In the genomic region with DNA sequence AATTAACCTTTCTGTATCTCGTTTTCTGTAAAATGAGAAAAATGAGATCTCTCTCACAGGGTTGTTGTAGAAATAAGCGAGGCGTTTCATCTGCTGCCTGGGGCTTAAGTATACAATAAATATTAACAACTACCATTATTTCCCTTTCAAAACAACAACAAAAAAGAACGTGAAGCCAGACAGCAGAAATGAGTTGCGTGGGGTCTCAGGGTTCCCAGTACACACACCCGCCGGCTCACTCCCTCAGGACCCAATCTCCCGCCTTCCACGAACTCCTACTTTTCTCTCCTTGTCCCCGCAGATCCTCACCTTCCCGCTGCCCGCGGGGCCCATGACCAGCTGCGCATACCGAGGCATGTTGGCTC, we compare ENCODE assay signal across 7 cellular contexts. TPM values are rescaled to one million over a fixed set of nuclear protein-coding genes. Genes with fewer than 3 reads are reported as not detected.
DNase-seq lines count a peak whose midpoint lies in the region; FAIRE-seq and TF ChIP-seq lines count a peak whose summit lies in the region.

No MANE protein-coding gene starts in this region.

- peak overlapping the region; percentile 80 for H2AFZ ChIP-seq in keratinocyte (ENCODE audit: control insufficient read depth, low read length)

- H3K4me1 Mint-ChIP-seq in activated naive CD8-positive, alpha-beta T cell (ENCODE audit: low read depth), result peaks cover 42% of the 10 kb centered on the region

- peak overlapping the region; percentile 95 for H3K4me3 ChIP-seq in HUES64 (ENCODE audit: low read length)
- peak overlapping the region; percentile 51 to 79 (median 73) for H3K4me3 ChIP-seq in keratinocyte (ENCODE audit: control insufficient read depth in 2 of 3, extremely low read depth in 1 of 3, insufficient read depth in 2 of 3, low read depth in 1 of 3, low read length in 3 of 3)
- H3K4me3 ChIP-seq in subcutaneous abdominal adipose tissue (ENCODE audit: low read depth in 1 of 5, low read length in 5 of 5), result peak overlapping the region; percentile 83 to 97 (median 93)

- no peak for TF ChIP-seq CTCF in keratinocyte (optimal IDR thresholded peaks at IDR 0.05 in 1 of 3, IDR thresholded peaks at IDR 0.05 in 1 of 3, conservative IDR thresholded peaks at IDR 0.05 in 1 of 3; ENCODE audit: extremely low read depth in 1 of 3, insufficient read depth in 2 of 3, low read length in 3 of 3)

- WGBS in HUES64, result 0% methylated on average over 13 of the region's 15 CpGs

- H3K36me3 ChIP-seq in HUES64 (ENCODE audit: insufficient read depth, low read length) (peaks cover 23% of the 10 kb centered on the region), keratinocyte (ENCODE audit: control insufficient read depth in 2 of 2, extremely low read depth in 1 of 2, insufficient read depth in 2 of 2, low read length in 2 of 2) (peaks cover 3 to 8% of the 10 kb centered on the region in 2 experiments), subcutaneous abdominal adipose tissue (ENCODE audit: control insufficient read depth in 5 of 5, insufficient read depth in 5 of 5, low read length in 5 of 5) (peaks cover 2 to 21% (median 11%) of the 10 kb centered on the region in 5 donors)

- H3K4me3 Mint-ChIP-seq in activated naive CD8-positive, alpha-beta T cell, result peak overlapping the region; percentile 100

- peak overlapping the region; percentile 99 for H3K27ac Mint-ChIP-seq in activated naive CD8-positive, alpha-beta T cell

- dilution Hi-C loops in keratinocyte (cut with MboI; ENCODE audit: extremely low pct_ligation_motif_present, low sequenced_read_pairs), result no loop called here

- H3K9me3 ChIP-seq in HUES64 (ENCODE audit: insufficient read depth, low read depth, low read length), result no peaks in the 10 kb centered on the region
- H3K9me3 ChIP-seq in keratinocyte (ENCODE audit: control insufficient read depth, low read depth, low read length), result no peaks in the 10 kb centered on the region
- no peaks in the 10 kb centered on the region for H3K9me3 ChIP-seq in subcutaneous abdominal adipose tissue (ENCODE audit: control insufficient read depth in 5 of 5, low read length in 5 of 5)

- H3K36me3 Mint-ChIP-seq in activated naive CD8-positive, alpha-beta T cell, result peaks cover 3% of the 10 kb centered on the region

- H3K9ac ChIP-seq in HUES64 (ENCODE audit: low read depth, low read length) (peak overlapping the region; percentile 93), keratinocyte (ENCODE audit: control insufficient read depth, extremely low read depth, insufficient read depth, low read length) (peak overlapping the region; percentile 85), subcutaneous abdominal adipose tissue (ENCODE audit: low read length in 5 of 5) (peak overlapping the region; percentile 39 to 98 (median 91))

- no peak for FAIRE-seq in keratinocyte (lab: Jason Lieb, UNC)

- peak overlapping the region; percentile 98 for H3K4me2 ChIP-seq in keratinocyte (ENCODE audit: control insufficient read depth, extremely low read depth, insufficient read depth, low read depth, low read length)

- H3K9me1 ChIP-seq in keratinocyte (ENCODE audit: control insufficient read depth, extremely low read depth, insufficient read depth, low read length), result no peaks in the 10 kb centered on the region

- H4K20me1 ChIP-seq in keratinocyte (ENCODE audit: control insufficient read depth, extremely low read depth, insufficient read depth, low read length), result no peaks in the 10 kb centered on the region

- H3K27me3 ChIP-seq in HUES64 (ENCODE audit: insufficient read depth, low read length) (no peaks in the 10 kb centered on the region), keratinocyte (ENCODE audit: control insufficient read depth, extremely low read depth, insufficient read depth, low read length) (no peaks in the 10 kb centered on the region), subcutaneous abdominal adipose tissue (ENCODE audit: control insufficient read depth in 5 of 5, insufficient read depth in 4 of 5, low read length in 5 of 5) (peaks cover 0 to 3% (median 0%) of the 10 kb centered on the region in 5 donors)

- peaks cover 21% of the 10 kb centered on the region for H3K79me2 ChIP-seq in keratinocyte (ENCODE audit: control insufficient read depth, insufficient read depth, low read length)

- DNase-seq in keratinocyte (ENCODE audit: low read depth, low spot score) (no peak), GOT3 (lab: John Stamatoyannopoulos, UW) (no peak), activated gamma-delta T cell (lab: John Stamatoyannopoulos, UW) (no peak), HK-2 (ENCODE audit: unreplicated experiment) (no peak)

- H3K4me1 ChIP-seq in HUES64 (ENCODE audit: insufficient read depth, low read length) (peaks cover 8% of the 10 kb centered on the region; the same call in 1 of the 2 replicates), keratinocyte (ENCODE audit: control insufficient read depth, extremely low read depth, insufficient read depth, low read length) (peaks cover 10% of the 10 kb centered on the region), subcutaneous abdominal adipose tissue (ENCODE audit: control insufficient read depth in 5 of 5, insufficient read depth in 5 of 5, low read length in 5 of 5) (peaks cover 10 to 37% (median 33%) of the 10 kb centered on the region in 5 donors)

- no peaks in the 10 kb centered on the region for H3K9me3 Mint-ChIP-seq in activated naive CD8-positive, alpha-beta T cell (ENCODE audit: low read depth)

- H3K27me3 Mint-ChIP-seq in activated naive CD8-positive, alpha-beta T cell, result no peaks in the 10 kb centered on the region

- H3K27ac ChIP-seq in HUES64 (ENCODE audit: low read depth, low read length) (peak overlapping the region; percentile 34; the same call in 1 of the 2 replicates), keratinocyte (ENCODE audit: control insufficient read depth, insufficient read depth, low read length) (peak overlapping the region; percentile 88), subcutaneous abdominal adipose tissue (ENCODE audit: low read depth, low read length) (peak overlapping the region; percentile 72)

RNA-seq across cellular contexts. Expression of gene GPN3, which starts 0.2 kb away (rescaled TPM):
- polyA plus RNA-seq in HUES64 (2013, experiment 1 of 2), result 40.2 TPM
- polyA plus RNA-seq in HUES64 (2013, experiment 2 of 2), result 41.1 TPM
- 22.8 to 35.5 TPM (median 31.6 TPM) in 3 replicates for polyA plus RNA-seq in keratinocyte
- polyA plus RNA-seq in keratinocyte (2011; ENCODE audit: low read depth), result 21.7 TPM
- polyA plus RNA-seq in keratinocyte (2011; cell fraction: cytosol; rRNA removed), result 23.1 and 27.1 TPM in 2 replicates
- 12.7 and 15.2 TPM in 2 replicates for polyA plus RNA-seq in keratinocyte (2011; cell fraction: nucleus; rRNA removed)
- 18.5 and 19.1 TPM in 2 replicates for polyA plus RNA-seq in keratinocyte (2012; ENCODE audit: low replicate concordance)
- polyA minus RNA-seq in keratinocyte, result 4.7 to 26.7 TPM (median 17.9 TPM) in 3 replicates
- polyA minus RNA-seq in keratinocyte (2011; cell fraction: cytosol; rRNA and poly(A)+ RNA removed), result 15.7 TPM
- 2.3 and 7.5 TPM in 2 replicates for polyA minus RNA-seq in keratinocyte (2011; cell fraction: nucleus; rRNA and poly(A)+ RNA removed)

RNA-seq across cellular contexts. Expression of gene FAM216A, which starts 0.8 kb away (rescaled TPM):
- polyA plus RNA-seq in HUES64 (2013, experiment 1 of 2), result 19.1 TPM
- 22.4 TPM for polyA plus RNA-seq in HUES64 (2013, experiment 2 of 2)
- 7.8 to 15.3 TPM (median 11.8 TPM) in 3 replicates for polyA plus RNA-seq in keratinocyte
- 3.3 TPM for polyA plus RNA-seq in keratinocyte (2011; ENCODE audit: low read depth)
- 8.4 and 11.5 TPM in 2 replicates for polyA plus RNA-seq in keratinocyte (2011; cell fraction: cytosol; rRNA removed)
- polyA plus RNA-seq in keratinocyte (2011; cell fraction: nucleus; rRNA removed), result 10.0 and 12.9 TPM in 2 replicates
- polyA plus RNA-seq in keratinocyte (2012; ENCODE audit: low replicate concordance), result 4.1 and 6.8 TPM in 2 replicates
- polyA minus RNA-seq in keratinocyte, result 2.8 to 5.3 TPM (median 3.7 TPM) in 3 replicates
- polyA minus RNA-seq in keratinocyte (2011; cell fraction: cytosol; rRNA and poly(A)+ RNA removed), result 4.8 TPM
- polyA minus RNA-seq in keratinocyte (2011; cell fraction: nucleus; rRNA and poly(A)+ RNA removed), result 2.0 and 2.4 TPM in 2 replicates

RNA-seq across cellular contexts. Expression of gene ARPC3, which starts 17.7 kb away (rescaled TPM):
- 250 TPM for polyA plus RNA-seq in HUES64 (2013, experiment 1 of 2)
- polyA plus RNA-seq in HUES64 (2013, experiment 2 of 2), result 255 TPM
- polyA plus RNA-seq in keratinocyte, result 90.0 to 139 TPM (median 106 TPM) in 3 replicates
- 139 TPM for polyA plus RNA-seq in keratinocyte (2011; ENCODE audit: low read depth)
- polyA plus RNA-seq in keratinocyte (2011; cell fraction: cytosol; rRNA removed), result 176 and 184 TPM in 2 replicates
- 79.5 and 87.5 TPM in 2 replicates for polyA plus RNA-seq in keratinocyte (2011; cell fraction: nucleus; rRNA removed)
- 296 and 415 TPM in 2 replicates for polyA plus RNA-seq in keratinocyte (2012; ENCODE audit: low replicate concordance)
- polyA minus RNA-seq in keratinocyte, result 23.5 to 45.1 TPM (median 26.6 TPM) in 3 replicates
- polyA minus RNA-seq in keratinocyte (2011; cell fraction: cytosol; rRNA and poly(A)+ RNA removed), result 110 TPM
- 14.6 and 35.7 TPM in 2 replicates for polyA minus RNA-seq in keratinocyte (2011; cell fraction: nucleus; rRNA and poly(A)+ RNA removed)

RNA-seq across cellular contexts. Expression of gene VPS29, which starts 34.1 kb away (rescaled TPM):
- polyA plus RNA-seq in HUES64 (2013, experiment 1 of 2), result 66.0 TPM
- 65.4 TPM for polyA plus RNA-seq in HUES64 (2013, experiment 2 of 2)
- 165 to 219 TPM (median 166 TPM) in 3 replicates for polyA plus RNA-seq in keratinocyte
- polyA plus RNA-seq in keratinocyte (2011; ENCODE audit: low read depth), result 42.3 TPM
- 165 and 304 TPM in 2 replicates for polyA plus RNA-seq in keratinocyte (2011; cell fraction: cytosol; rRNA removed)
- 195 and 206 TPM in 2 replicates for polyA plus RNA-seq in keratinocyte (2011; cell fraction: nucleus; rRNA removed)
- 124 and 129 TPM in 2 replicates for polyA plus RNA-seq in keratinocyte (2012; ENCODE audit: low replicate concordance)
- 18.8 to 152 TPM (median 97.9 TPM) in 3 replicates for polyA minus RNA-seq in keratinocyte
- polyA minus RNA-seq in keratinocyte (2011; cell fraction: cytosol; rRNA and poly(A)+ RNA removed), result 48.7 TPM
- polyA minus RNA-seq in keratinocyte (2011; cell fraction: nucleus; rRNA and poly(A)+ RNA removed), result 30.4 and 33.1 TPM in 2 replicates

RNA-seq across cellular contexts. Expression of gene RAD9B, which starts 34.3 kb away (rescaled TPM):
- 0.30 TPM for polyA plus RNA-seq in HUES64 (2013, experiment 1 of 2)
- polyA plus RNA-seq in HUES64 (2013, experiment 2 of 2), result 0.25 TPM
- 0.15 to 0.41 TPM (median 0.31 TPM) in 3 replicates for polyA plus RNA-seq in keratinocyte
- polyA plus RNA-seq in keratinocyte (2011; ENCODE audit: low read depth), result 0.19 TPM
- 0.57 and 0.63 TPM in 2 replicates for polyA plus RNA-seq in keratinocyte (2011; cell fraction: cytosol; rRNA removed)
- 0.48 and 0.51 TPM in 2 replicates for polyA plus RNA-seq in keratinocyte (2011; cell fraction: nucleus; rRNA removed)
- polyA plus RNA-seq in keratinocyte (2012; ENCODE audit: low replicate concordance), result 0.25 and 0.27 TPM in 2 replicates
- 0.20 to 2.0 TPM in 2 of 3 replicates, not detected in the other for polyA minus RNA-seq in keratinocyte
- polyA minus RNA-seq in keratinocyte (2011; cell fraction: cytosol; rRNA and poly(A)+ RNA removed), result not detected
- polyA minus RNA-seq in keratinocyte (2011; cell fraction: nucleus; rRNA and poly(A)+ RNA removed), result 0.11 and 0.31 TPM in 2 replicates

Comparison
In these comparisons a context has a peak if more than half of its experiments do, and no peak if none do; other contexts are left out.
1. H3K27ac ChIP-seq: peak in every context shown above with its lines; median percentile 88 in keratinocyte; 72 in subcutaneous abdominal adipose tissue; 34 in HUES64.